16 cellular contexts compared by ENCODE assay signal in genomic region chr21:44994581-44995171, GRCh38. TPM values are rescaled to one million over a fixed set of nuclear protein-coding genes. Genes with fewer than 3 reads are reported as not detected.
DNase-seq lines count a peak whose midpoint lies in the region; ATAC-seq and TF ChIP-seq lines count a peak whose summit lies in the region.
"Had no signal": no experiment of that assay in that cellular context is flagged by ENCODE, and none has a peak within 500 bp of the region (broad histone marks: within the 10 kb centered on the region; RNA-seq: fewer than 3 reads in every experiment).

No MANE protein-coding gene starts in this region.

- peak; percentile 57 for DNase-seq in NCI-H1694 treated with DMSO at 0.1 percent for 48 hours (lab: John Stamatoyannopoulos, UW)
- DNase-seq in cerebellum (ENCODE audit: low spot score): peak; percentile 66
- DNase-seq in lower lobe of right lung: peak; percentile 45
- no peak for DNase-seq in suprapubic skin (ENCODE audit: low spot score in 2 of 2)
- no peak for DNase-seq in activated naive CD4-positive, alpha-beta T cell treated with anti-CD3 and anti-CD28 coated beads, Interleukin-2, amount 50 U/mL, for 16 hours
- no peak for DNase-seq in NCI-H524 (lab: John Stamatoyannopoulos, UW)
- DNase-seq: activated naive CD4-positive, alpha-beta T cell treated with anti-CD3 and anti-CD28 coated beads, Interleukin-2, amount 10 ng/mL, durations not matched to agents 7 days and 5 days; dermis blood vessel endothelial cell; head of caudate nucleus; NCI-H1092; NCI-H2227 treated with DMSO at 0.1 percent for 48 hours had no signal

- H3K4me3 ChIP-seq in lower lobe of right lung (no peak overlapping the region), suprapubic skin (no peak overlapping the region)
- H3K4me3 ChIP-seq: body of pancreas, GM23338, K562 had no signal

- 31% methylated on average over 17 of the region's 20 CpGs for WGBS in suprapubic skin

- no peak for TF ChIP-seq POLR2A in suprapubic skin (IDR thresholded peaks at IDR 0.05)

- H3K27me3 ChIP-seq in lower lobe of right lung (ENCODE audit: low read depth) (no peaks in the 10 kb centered on the region), suprapubic skin (no peaks in the 10 kb centered on the region)
- H3K27me3 ChIP-seq: body of pancreas had no signal

- TF ChIP-seq EP300 in suprapubic skin (IDR thresholded peaks at IDR 0.05): no peak

- H3K4me1 ChIP-seq in lower lobe of right lung: peaks cover 7% of the 10 kb centered on the region
- H3K4me1 ChIP-seq in suprapubic skin: peaks cover 33% of the 10 kb centered on the region
- H3K4me1 ChIP-seq: body of pancreas had no signal

- no peak for ATAC-seq in lower lobe of right lung
- ATAC-seq in GM18870 (IDR thresholded peaks at IDR 0.05; ENCODE audit: unreplicated experiment): no peak
- ATAC-seq: body of pancreas, GM23338, K562 had no signal

- intact Hi-C loops in lower lobe of right lung (cut with DNase I): no loop called here

- H3K9me3 ChIP-seq in lower lobe of right lung: no peaks in the 10 kb centered on the region
- H3K9me3 ChIP-seq in suprapubic skin: no peaks in the 10 kb centered on the region
- H3K9me3 ChIP-seq: body of pancreas had no signal

- H3K36me3 ChIP-seq in lower lobe of right lung (no peaks in the 10 kb centered on the region), suprapubic skin (no peaks in the 10 kb centered on the region)

- no peak for TF ChIP-seq CTCF in lower lobe of right lung (IDR thresholded peaks at IDR 0.05)
- TF ChIP-seq CTCF in suprapubic skin (IDR thresholded peaks at IDR 0.05): no peak

- H3K27ac ChIP-seq in lower lobe of right lung: peak overlapping the region; percentile 56
- peak overlapping the region; percentile 85 for H3K27ac ChIP-seq in suprapubic skin
- H3K27ac ChIP-seq: body of pancreas, HL-60 had no signal

RNA-seq across cellular contexts. Expression of gene SLX9, which starts 54.8 kb away (rescaled TPM):
- total RNA-seq in cerebellum (7.3 TPM), lower lobe of right lung (15.7 TPM), suprapubic skin (10 to 100 TPM; 13.4 to 16.9 (median 14.4) TPM)

Comparison
In these comparisons a context has a peak if more than half of its experiments do, and no peak if none do; other contexts are left out.
1. DNase-seq: peak in NCI-H1694 treated with DMSO at 0.1 percent for 48 hours (single experiment), cerebellum (single experiment) and lower lobe of right lung (single experiment); none in suprapubic skin (0 of 2), activated naive CD4-positive, alpha-beta T cell treated with anti-CD3 and anti-CD28 coated beads, Interleukin-2, amount 50 U/mL, for 16 hours (single experiment) and NCI-H524 (0 of 2).